Comparison of ENCODE assay signal across 19 cellular contexts in genomic region chr21:39029086-39029772, GRCh38.
DNase-seq lines count a peak whose midpoint lies in the region; ATAC-seq lines count a peak whose summit lies in the region.
"Had no signal": no experiment of that assay in that cellular context is flagged by ENCODE, and none has a peak within 500 bp of the region (broad histone marks: within the 10 kb centered on the region; RNA-seq: fewer than 3 reads in every experiment).

No MANE protein-coding gene starts in this region.

- H3K27ac Mint-ChIP-seq in naive thymus-derived CD4-positive, alpha-beta T cell = no peak overlapping the region
- H3K27ac Mint-ChIP-seq: activated CD4-positive, alpha-beta T cell treated with anti-CD3 and anti-CD28 coated beads, Interleukin-2, amount 10 ng/mL, durations not matched to agents 24 days and 14 days; activated naive CD4-positive, alpha-beta T cell treated with anti-CD3 and anti-CD28 coated beads, Interleukin-2, amount 50 U/mL, for 72 hours had no signal

- no peak for ATAC-seq in naive thymus-derived CD4-positive, alpha-beta T cell
- ATAC-seq: activated naive CD4-positive, alpha-beta T cell treated with anti-CD3 and anti-CD28 coated beads, Interleukin-2, amount 50 U/mL, for 72 hours; mucosa of descending colon; stimulated activated naive CD8-positive, alpha-beta T cell treated with anti-CD3 and anti-CD28 coated beads, Interleukin-15, Interleukin-2, amounts not matched to agents 100 U/mL and 50 U/mL, for 24 hours had no signal

- H3K4me1 ChIP-seq in naive thymus-derived CD4-positive, alpha-beta T cell (ENCODE audit: control insufficient read depth in 2 of 2, insufficient read depth in 2 of 2, low read length in 2 of 2) = no peaks in the 10 kb centered on the region

- H3K9me3 Mint-ChIP-seq in naive thymus-derived CD4-positive, alpha-beta T cell = peaks cover 6 to 35% (median 10%) of the 10 kb centered on the region in 11 donors

- H3K36me3 ChIP-seq in naive thymus-derived CD4-positive, alpha-beta T cell (ENCODE audit: control insufficient read depth in 2 of 3, insufficient read depth in 3 of 3, low read length in 3 of 3) = no peaks in the 10 kb centered on the region
- H3K36me3 ChIP-seq: MG63, SJSA1 had no signal

- H3K4me3 ChIP-seq in naive thymus-derived CD4-positive, alpha-beta T cell (ENCODE audit: low read length) = no peak overlapping the region
- H3K4me3 ChIP-seq: MG63, mucosa of descending colon, SJSA1 had no signal

- peak; percentile 71 for DNase-seq in AG08395 (ENCODE audit: low spot score)
- peak; percentile 25 for DNase-seq in HCEC 1CT
- DNase-seq in dedifferentiated amniotic fluid mesenchymal stem cell (ENCODE audit: extremely low spot score) = peak; percentile 54
- peak; percentile 63 for DNase-seq in iris pigment epithelial cell (ENCODE audit: low read depth)
- no peak for DNase-seq in RPMI8226
- no peak for DNase-seq in NCI-H82 (lab: John Stamatoyannopoulos, UW)
- no peak for DNase-seq in NCI-H226
- no peak for DNase-seq in naive thymus-derived CD4-positive, alpha-beta T cell
- DNase-seq: ACHN; activated CD4-positive, alpha-beta T cell treated with anti-CD3 and anti-CD28 coated beads, Interleukin-2, amount 10 ng/mL, durations not matched to agents 24 days and 14 days; DMS153; effector memory CD4-positive, alpha-beta T cell; H9; MG63; mucosa of descending colon; NCI-H187 treated with DMSO at 0.1 percent for 48 hours; stimulated activated naive CD8-positive, alpha-beta T cell treated with anti-CD3 and anti-CD28 coated beads, Interleukin-15, Interleukin-2, amounts not matched to agents 100 U/mL and 50 U/mL, for 24 hours had no signal

- H3K27me3 Mint-ChIP-seq in naive thymus-derived CD4-positive, alpha-beta T cell = peaks cover 6 to 19% (median 14%) of the 10 kb centered on the region in 5 donors

- POLR2A ChIA-PET in naive thymus-derived CD4-positive, alpha-beta T cell (lab: Charles Lee) = no interaction called here

- intact Hi-C loops in naive thymus-derived CD4-positive, alpha-beta T cell (cut with micrococcal nuclease) = no loop called here

- CTCF ChIA-PET in naive thymus-derived CD4-positive, alpha-beta T cell (lab: Charles Lee) = no interaction called here

- H3K9me3 ChIP-seq in naive thymus-derived CD4-positive, alpha-beta T cell (ENCODE audit: control insufficient read depth in 2 of 3, low read length in 3 of 3) = peaks cover 0 to 6% (median 0%) of the 10 kb centered on the region in 3 experiments
- H3K9me3 ChIP-seq: mucosa of descending colon had no signal

- H3K36me3 Mint-ChIP-seq in naive thymus-derived CD4-positive, alpha-beta T cell = peaks cover 0 to 7% (median 0%) of the 10 kb centered on the region in 5 donors

- H3K27me3 ChIP-seq in naive thymus-derived CD4-positive, alpha-beta T cell (ENCODE audit: control insufficient read depth in 2 of 2, insufficient read depth in 2 of 2, low read length in 2 of 2) = no peaks in the 10 kb centered on the region
- H3K27me3 ChIP-seq: MG63, SJSA1 had no signal

- H3K4me3 Mint-ChIP-seq in naive thymus-derived CD4-positive, alpha-beta T cell = no peak overlapping the region
- H3K4me3 Mint-ChIP-seq: activated CD4-positive, alpha-beta T cell treated with anti-CD3 and anti-CD28 coated beads, Interleukin-2, amount 10 ng/mL, durations not matched to agents 24 days and 14 days; H9 had no signal

- no peak overlapping the region for H3K27ac ChIP-seq in naive thymus-derived CD4-positive, alpha-beta T cell (ENCODE audit: low read depth, low read length)
- H3K27ac ChIP-seq: SJSA1 had no signal

- peaks cover 0 to 7% (median 0%) of the 10 kb centered on the region in 7 donors for H3K4me1 Mint-ChIP-seq in naive thymus-derived CD4-positive, alpha-beta T cell

Comparison
In these comparisons a context has a peak if more than half of its experiments do, and no peak if none do; other contexts are left out.
1. DNase-seq: peak in AG08395 (single experiment), HCEC 1CT (single experiment), dedifferentiated amniotic fluid mesenchymal stem cell (single experiment) and iris pigment epithelial cell (single experiment); none in RPMI8226 (single experiment), NCI-H82 (single experiment), NCI-H226 (single experiment) and naive thymus-derived CD4-positive, alpha-beta T cell (0 of 9).